ENCODE assay signal across 7 cellular contexts in genomic region chr10:74188617-74189016, GRCh38. TPM values are rescaled to one million over a fixed set of nuclear protein-coding genes. Genes with fewer than 3 reads are reported as not detected.
DNase-seq lines count a peak whose midpoint lies in the region; ATAC-seq, FAIRE-seq and TF ChIP-seq lines count a peak whose summit lies in the region.
"Not testable (repeated sequence)": the region's sequence is repeated elsewhere in the genome, so short reads cannot be mapped to it uniquely, and the experiment has no call there.

No MANE protein-coding gene starts in this region.

- H3K36me3 ChIP-seq in RWPE2 (ENCODE audit: low read depth): peaks cover 12% of the 10 kb centered on the region
- not testable (repeated sequence) for H3K36me3 ChIP-seq in mammary epithelial cell (ENCODE audit: insufficient read depth, low read length); keratinocyte (ENCODE audit: control insufficient read depth in 2 of 2, extremely low read depth in 1 of 2, insufficient read depth in 2 of 2, low read length in 2 of 2)

- H2AFZ ChIP-seq in mammary epithelial cell (ENCODE audit: low read depth, low read length); keratinocyte (ENCODE audit: control insufficient read depth, low read length): not testable (repeated sequence)

- WGBS in mammary epithelial cell (ENCODE audit: low coverage, missing lambda C conversion rate): 80% methylated on average over 9 of the region's 13 CpGs

- H3K9me3 Mint-ChIP-seq in activated naive CD4-positive, alpha-beta T cell treated with anti-CD3 and anti-CD28 coated beads, Interleukin-2, amount 50 U/mL, for 24 hours; osteocyte (ENCODE audit: unreplicated experiment); stimulated activated naive CD8-positive, alpha-beta T cell treated with anti-CD3 and anti-CD28 coated beads, Interleukin-15, amount 100 ng/mL, for 72 hours: not testable (repeated sequence)

- TF ChIP-seq CTCF in RWPE2 (IDR thresholded peaks at IDR 0.05; ENCODE audit: poor library complexity, severe bottlenecking); mammary epithelial cell (conservative IDR thresholded peaks at IDR 0.05 in 1 of 2, IDR thresholded peaks at IDR 0.05 in 1 of 2; ENCODE audit: extremely low read depth in 1 of 2, insufficient read depth in 1 of 2, low read depth in 1 of 2, low read length in 2 of 2); keratinocyte (optimal IDR thresholded peaks at IDR 0.05 in 1 of 3, IDR thresholded peaks at IDR 0.05 in 1 of 3, conservative IDR thresholded peaks at IDR 0.05 in 1 of 3; ENCODE audit: extremely low read depth in 1 of 3, insufficient read depth in 2 of 3, low read length in 3 of 3); osteocyte (IDR thresholded peaks at IDR 0.05): not testable (repeated sequence)

- ATAC-seq in RWPE2 (ENCODE audit: low read depth); stimulated activated naive CD8-positive, alpha-beta T cell treated with anti-CD3 and anti-CD28 coated beads, Interleukin-15, amount 100 ng/mL, for 72 hours: not testable (repeated sequence)

- peak overlapping the region; percentile 63 for H3K27ac Mint-ChIP-seq in activated naive CD4-positive, alpha-beta T cell treated with anti-CD3 and anti-CD28 coated beads, Interleukin-2, amount 50 U/mL, for 24 hours
- peak overlapping the region; percentile 97 for H3K27ac Mint-ChIP-seq in osteocyte (ENCODE audit: unreplicated experiment)
- peak overlapping the region; percentile 55 to 59 for H3K27ac Mint-ChIP-seq in stimulated activated naive CD8-positive, alpha-beta T cell treated with anti-CD3 and anti-CD28 coated beads, Interleukin-15, amount 100 ng/mL, for 72 hours

- CTCF ChIA-PET in mammary epithelial cell (lab: Charles Lee; ENCODE audit: low non-redundant PET): not testable (repeated sequence)

- not testable (repeated sequence) for H3K9me3 ChIP-seq in RWPE2 (ENCODE audit: severe bottlenecking); mammary epithelial cell (replicated peaks; ENCODE audit: insufficient read depth, low read length); keratinocyte (ENCODE audit: control insufficient read depth, low read depth, low read length)

- dilution Hi-C loops in mammary epithelial cell (cut with HindIII; ENCODE audit: low sequenced_read_pairs); keratinocyte (cut with MboI; ENCODE audit: extremely low pct_ligation_motif_present, low sequenced_read_pairs): not testable (repeated sequence)

- not testable (repeated sequence) for H4K20me1 ChIP-seq in mammary epithelial cell (ENCODE audit: insufficient read depth, low read length); keratinocyte (ENCODE audit: control insufficient read depth, extremely low read depth, insufficient read depth, low read length)

- H3K4me2 ChIP-seq in mammary epithelial cell (ENCODE audit: insufficient read depth, low read depth, low read length) (peak overlapping the region; percentile 81), keratinocyte (ENCODE audit: control insufficient read depth, extremely low read depth, insufficient read depth, low read depth, low read length) (peak overlapping the region; percentile 90)

- H3K36me3 Mint-ChIP-seq in activated naive CD4-positive, alpha-beta T cell treated with anti-CD3 and anti-CD28 coated beads, Interleukin-2, amount 50 U/mL, for 24 hours; osteocyte (ENCODE audit: unreplicated experiment): not testable (repeated sequence)

- in situ Hi-C loops in mammary epithelial cell (cut with MboI; ENCODE audit: low sequenced_read_pairs in 2 of 2): not testable (repeated sequence)

- H3K79me2 ChIP-seq in mammary epithelial cell (ENCODE audit: insufficient read depth, low read length) (peaks cover 91% of the 10 kb centered on the region), keratinocyte (ENCODE audit: control insufficient read depth, insufficient read depth, low read length) (peaks cover 83% of the 10 kb centered on the region)

- H3K4me1 ChIP-seq in RWPE2 (ENCODE audit: insufficient read depth, poor library complexity, severe bottlenecking) (peaks cover 68% of the 10 kb centered on the region), mammary epithelial cell (ENCODE audit: insufficient read depth, low read length) (peaks cover 36% of the 10 kb centered on the region), keratinocyte (ENCODE audit: control insufficient read depth, extremely low read depth, insufficient read depth, low read length) (peaks cover 39% of the 10 kb centered on the region)

- peak; percentile 38 for FAIRE-seq in H54 (lab: Jason Lieb, UNC)
- FAIRE-seq in keratinocyte (lab: Jason Lieb, UNC): not testable (repeated sequence)

- peaks cover 68% of the 10 kb centered on the region for H3K4me1 Mint-ChIP-seq in activated naive CD4-positive, alpha-beta T cell treated with anti-CD3 and anti-CD28 coated beads, Interleukin-2, amount 50 U/mL, for 24 hours
- H3K4me1 Mint-ChIP-seq in osteocyte (ENCODE audit: unreplicated experiment): peaks cover 72% of the 10 kb centered on the region
- peaks cover 74% of the 10 kb centered on the region for H3K4me1 Mint-ChIP-seq in stimulated activated naive CD8-positive, alpha-beta T cell treated with anti-CD3 and anti-CD28 coated beads, Interleukin-15, amount 100 ng/mL, for 72 hours

- H3K4me3 Mint-ChIP-seq in activated naive CD4-positive, alpha-beta T cell treated with anti-CD3 and anti-CD28 coated beads, Interleukin-2, amount 50 U/mL, for 24 hours; osteocyte (ENCODE audit: unreplicated experiment): not testable (repeated sequence)
- H3K4me3 Mint-ChIP-seq in stimulated activated naive CD8-positive, alpha-beta T cell treated with anti-CD3 and anti-CD28 coated beads, Interleukin-15, amount 100 ng/mL, for 72 hours: peak overlapping the region in 1 of 2 donors; percentile 8

- TF ChIP-seq POLR2A in H54 (IDR thresholded peaks at IDR 0.05; ENCODE audit: low read depth, low read length): not testable (repeated sequence)

- not testable (repeated sequence) for H3K4me3 ChIP-seq in RWPE2 (ENCODE audit: severe bottlenecking); mammary epithelial cell (replicated peaks in 1 of 3; ENCODE audit: insufficient read depth in 1 of 3, low read depth in 2 of 3, low read length in 3 of 3); keratinocyte (ENCODE audit: control insufficient read depth in 2 of 3, extremely low read depth in 1 of 3, insufficient read depth in 2 of 3, low read depth in 1 of 3, low read length in 3 of 3)

- not testable (repeated sequence) for H3K9me1 ChIP-seq in keratinocyte (ENCODE audit: control insufficient read depth, extremely low read depth, insufficient read depth, low read length)

- H3K27me3 ChIP-seq in RWPE2 (ENCODE audit: insufficient read depth, poor library complexity, severe bottlenecking); mammary epithelial cell (ENCODE audit: insufficient read depth, low read length); keratinocyte (ENCODE audit: control insufficient read depth, extremely low read depth, insufficient read depth, low read length): not testable (repeated sequence)

- not testable (repeated sequence) for DNase-seq in H54 (ENCODE audit: insufficient read length, low spot score); RWPE2 (ENCODE audit: low spot score); mammary epithelial cell; keratinocyte (ENCODE audit: low read depth, low spot score); osteocyte (ENCODE audit: extremely low spot score, unreplicated experiment); stimulated activated naive CD8-positive, alpha-beta T cell treated with anti-CD3 and anti-CD28 coated beads, Interleukin-15, amount 100 ng/mL, for 72 hours

- intact Hi-C loops in mammary epithelial cell (cut with micrococcal nuclease): not testable (repeated sequence)

- H3K9ac ChIP-seq in mammary epithelial cell (ENCODE audit: insufficient read depth, low read length): not testable (repeated sequence)
- peak overlapping the region; percentile 36 for H3K9ac ChIP-seq in keratinocyte (ENCODE audit: control insufficient read depth, extremely low read depth, insufficient read depth, low read length)

- H3K27me3 Mint-ChIP-seq in activated naive CD4-positive, alpha-beta T cell treated with anti-CD3 and anti-CD28 coated beads, Interleukin-2, amount 50 U/mL, for 24 hours; osteocyte (ENCODE audit: unreplicated experiment); stimulated activated naive CD8-positive, alpha-beta T cell treated with anti-CD3 and anti-CD28 coated beads, Interleukin-15, amount 100 ng/mL, for 72 hours: not testable (repeated sequence)

- H3K27ac ChIP-seq in RWPE2 (ENCODE audit: poor library complexity, severe bottlenecking) (peak overlapping the region; percentile 100), keratinocyte (ENCODE audit: control insufficient read depth, insufficient read depth, low read length) (peak overlapping the region; percentile 83)
- H3K27ac ChIP-seq in mammary epithelial cell (ENCODE audit: insufficient read depth, low read depth, low read length): not testable (repeated sequence)

- BruUV-seq in mammary epithelial cell (replicated peaks; lab: Mats Ljungman, UMichigan): not testable (repeated sequence)

RNA-seq across cellular contexts. Expression of gene ADK, which starts 37.6 kb away (rescaled TPM):
- total RNA-seq in mammary epithelial cell (100 to 1,000 TPM in 1 of 2 donors, 10 to 100 TPM in 1; 87.9 to 120 TPM), osteocyte (47.0 and 50.0 TPM in 2 replicates)
- polyA plus RNA-seq in mammary epithelial cell (68.7 TPM), keratinocyte (73.0 to 139 TPM (median 92.6 TPM) in 3 replicates)
- polyA minus RNA-seq in mammary epithelial cell (39.9 TPM), keratinocyte (12.8 to 83.9 TPM (median 38.5 TPM) in 3 replicates)
- 54.7 TPM for polyA plus RNA-seq in keratinocyte (2011; ENCODE audit: low read depth)
- 66.4 and 127 TPM in 2 replicates for polyA plus RNA-seq in keratinocyte (2011; cell fraction: cytosol; rRNA removed)
- polyA plus RNA-seq in keratinocyte (2011; cell fraction: nucleus; rRNA removed): 54.4 and 63.4 TPM in 2 replicates
- 58.0 and 90.5 TPM in 2 replicates for polyA plus RNA-seq in keratinocyte (2012; ENCODE audit: low replicate concordance)
- 43.5 TPM for polyA minus RNA-seq in keratinocyte (2011; cell fraction: cytosol; rRNA and poly(A)+ RNA removed)
- 34.0 and 74.5 TPM in 2 replicates for polyA minus RNA-seq in keratinocyte (2011; cell fraction: nucleus; rRNA and poly(A)+ RNA removed)

RNA-seq across cellular contexts. Expression of gene AP3M1, which starts 38.0 kb away (rescaled TPM):
- total RNA-seq in mammary epithelial cell: 10 to 100 TPM; 30.2 to 34.3 TPM
- polyA plus RNA-seq in mammary epithelial cell: 23.8 TPM
- 22.9 TPM for polyA minus RNA-seq in mammary epithelial cell
- polyA plus RNA-seq in keratinocyte: 37.1 to 53.5 TPM (median 44.1 TPM) in 3 replicates
- polyA plus RNA-seq in keratinocyte (2011; ENCODE audit: low read depth): 17.4 TPM
- 26.7 and 58.2 TPM in 2 replicates for polyA plus RNA-seq in keratinocyte (2011; cell fraction: cytosol; rRNA removed)
- polyA plus RNA-seq in keratinocyte (2011; cell fraction: nucleus; rRNA removed): 46.9 and 58.5 TPM in 2 replicates
- polyA plus RNA-seq in keratinocyte (2012; ENCODE audit: low replicate concordance): 18.9 and 25.8 TPM in 2 replicates
- polyA minus RNA-seq in keratinocyte: 16.7 to 59.7 TPM (median 35.2 TPM) in 3 replicates
- 33.6 TPM for polyA minus RNA-seq in keratinocyte (2011; cell fraction: cytosol; rRNA and poly(A)+ RNA removed)
- polyA minus RNA-seq in keratinocyte (2011; cell fraction: nucleus; rRNA and poly(A)+ RNA removed): 24.9 and 45.7 TPM in 2 replicates
- total RNA-seq in osteocyte: 39.6 and 41.7 TPM in 2 replicates
